Comparison of ENCODE assay signal across 21 cellular contexts in the genomic region with DNA sequence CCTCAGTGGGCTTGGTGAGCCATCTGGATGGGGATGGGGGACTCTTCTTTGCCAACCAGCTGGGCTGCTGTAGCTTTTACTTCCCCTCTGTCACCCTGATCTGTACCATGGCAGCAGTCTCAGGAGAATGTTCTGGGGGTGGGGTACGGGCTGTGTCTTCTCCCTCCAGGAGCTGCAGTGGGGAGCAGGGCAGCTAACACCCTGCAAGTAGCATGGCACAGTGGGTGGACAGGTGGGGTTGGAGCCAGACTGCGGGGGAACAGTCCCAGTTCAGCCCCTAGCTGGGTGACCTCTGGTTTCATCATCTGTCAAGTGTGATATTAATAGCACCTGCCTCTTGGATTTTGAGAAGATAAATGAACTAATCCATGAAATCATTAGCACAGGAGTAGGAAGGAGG. TPM values are rescaled to one million over a fixed set of nuclear protein-coding genes. Genes with fewer than 3 reads are reported as not detected.
"Had no signal": no experiment of that assay in that cellular context is flagged by ENCODE, and none has a peak within 500 bp of the region (broad histone marks: within the 10 kb centered on the region; RNA-seq: fewer than 3 reads in every experiment).

No MANE protein-coding gene starts in this region.

- ATAC-seq: activated CD4-positive, alpha-beta T cell treated with anti-CD3 and anti-CD28 coated beads for 36 hours; activated T-cell treated with anti-CD3 and anti-CD28 coated beads, Interleukin-2, amount 50 U/mL, for 4 hours; left lung; naive thymus-derived CD4-positive, alpha-beta T cell; right lobe of liver; stimulated activated effector memory CD8-positive, alpha-beta T cell treated with anti-CD3 and anti-CD28 coated beads, Interleukin-12 subunit alpha, Interleukin-12 subunit beta, amount 100 ng/mL, for 72 hours; stimulated activated naive CD8-positive, alpha-beta T cell treated with anti-CD3 and anti-CD28 coated beads, Interleukin-15, amount 100 ng/mL, for 72 hours had no signal

- H3K4me1 ChIP-seq: colonic mucosa, left lung, right lobe of liver, suprapubic skin had no signal

- DNase-seq: activated B cell treated with CpG ODN at 0.5 μM for 24 hours; activated CD4-positive, alpha-beta T cell treated with anti-CD3 and anti-CD28 coated beads for 36 hours; activated CD4-positive, alpha-beta T cell treated with anti-CD3 and anti-CD28 coated beads, Interleukin-2, amount 50 U/mL, for 4 hours; activated CD8-positive, alpha-beta memory T cell treated with anti-CD3 and anti-CD28 coated beads for 24 hours; activated CD8-positive, alpha-beta memory T cell treated with anti-CD3 and anti-CD28 coated beads, Interleukin-2, amount 50 U/mL, for 4 hours; activated naive CD4-positive, alpha-beta T cell; activated T-cell treated with anti-CD3 and anti-CD28 coated beads, Interleukin-2, amount 50 U/mL, for 4 hours; colonic mucosa; endodermal cell; immature natural killer cell; left lung; naive thymus-derived CD4-positive, alpha-beta T cell; occipital lobe; right lobe of liver; small intestine; stimulated activated CD4-positive, alpha-beta T cell treated with anti-CD3 and anti-CD28 coated beads, Interleukin-2, amount 100 ng/mL, for 24 hours; stimulated activated naive CD8-positive, alpha-beta T cell treated with anti-CD3 and anti-CD28 coated beads, Interleukin-15, amount 100 ng/mL, for 72 hours had no signal

- H3K27me3 ChIP-seq: adrenal gland, colonic mucosa, right lobe of liver, vagina had no signal

- H3K4me3 ChIP-seq: adrenal gland, colonic mucosa, left lung, right lobe of liver, suprapubic skin, vagina had no signal

- H3K9me3 ChIP-seq: adrenal gland, colonic mucosa, left lung, right lobe of liver, suprapubic skin, vagina had no signal

- H3K27ac ChIP-seq: colonic mucosa, left lung, right lobe of liver, suprapubic skin, vagina had no signal

- H3K36me3 ChIP-seq: adrenal gland, colonic mucosa, left lung, right lobe of liver, suprapubic skin, vagina had no signal

RNA-seq across cellular contexts. Expression of gene NFASC, which starts 3.1 kb away (rescaled TPM):
- polyA plus RNA-seq: immature natural killer cell; naive thymus-derived CD4-positive, alpha-beta T cell had no signal
